In the genomic region with DNA sequence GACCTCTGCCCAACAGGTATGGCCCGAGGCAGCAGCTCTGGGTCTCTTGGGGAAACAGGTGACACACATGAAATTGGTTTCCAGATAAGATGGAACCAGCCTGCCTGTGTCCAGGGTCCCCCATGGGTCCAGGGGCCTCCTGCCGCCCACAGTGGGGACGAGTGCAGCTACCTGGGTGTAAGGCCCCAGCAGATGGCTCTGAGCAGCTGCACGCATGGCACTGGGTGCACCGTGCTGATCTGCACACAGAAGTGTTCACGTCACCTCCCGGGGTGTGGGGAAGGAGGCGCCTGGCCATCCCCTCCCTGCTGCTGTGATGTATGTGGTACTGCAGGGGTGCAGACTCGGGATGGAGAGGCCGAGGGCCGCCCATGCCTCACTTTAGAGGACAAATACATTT, we compare ENCODE assay signal across 18 cellular contexts.
DNase-seq lines count a peak whose midpoint lies in the region; TF ChIP-seq lines count a peak whose summit lies in the region.
"Had no signal": no experiment of that assay in that cellular context is flagged by ENCODE, and none has a peak within 500 bp of the region (broad histone marks: within the 10 kb centered on the region; RNA-seq: fewer than 3 reads in every experiment).

No MANE protein-coding gene starts in this region.

- no peak overlapping the region for H3K4me2 ChIP-seq in osteoblast (ENCODE audit: insufficient read depth, low read length)

- H3K36me3 Mint-ChIP-seq in chondrocyte (ENCODE audit: low read depth) = peaks cover 18% of the 10 kb centered on the region
- H3K36me3 Mint-ChIP-seq in activated CD4-positive, alpha-beta T cell treated with anti-CD3 and anti-CD28 coated beads, Interleukin-2, amount 10 ng/mL, durations not matched to agents 7 days and 5 days (ENCODE audit: low read depth) = peaks cover 2% of the 10 kb centered on the region
- H3K36me3 Mint-ChIP-seq: CD8-positive, alpha-beta T cell had no signal

- H3K4me1 Mint-ChIP-seq in chondrocyte (ENCODE audit: low read depth) = no peaks in the 10 kb centered on the region
- H3K4me1 Mint-ChIP-seq in activated CD4-positive, alpha-beta T cell treated with anti-CD3 and anti-CD28 coated beads, Interleukin-2, amount 10 ng/mL, durations not matched to agents 7 days and 5 days = no peaks in the 10 kb centered on the region
- H3K4me1 Mint-ChIP-seq: CD14-positive monocyte had no signal

- H3K4me3 ChIP-seq in osteoblast (ENCODE audit: insufficient read depth, low read length) = no peak overlapping the region
- H3K4me3 ChIP-seq: GM23248 had no signal

- CTCF ChIA-PET in activated CD4-positive, alpha-beta T cell treated with anti-CD3 and anti-CD28 coated beads, Interleukin-2, amount 10 ng/mL, durations not matched to agents 7 days and 5 days (lab: Charles Lee) = no interaction called here

- DNase-seq in D341Med (ENCODE audit: low spot score) = peak; percentile 24
- peak; percentile 71 for DNase-seq in NCI-H2171 treated with DMSO at 0.1 percent for 48 hours (lab: John Stamatoyannopoulos, UW)
- DNase-seq in chondrocyte (ENCODE audit: low spot score) = peak; percentile 88
- peak; percentile 34 for DNase-seq in osteoblast (ENCODE audit: insufficient read length, low spot score, missing footprints)
- no peak for DNase-seq in NK-92 (lab: John Stamatoyannopoulos, UW; ENCODE audit: unreplicated experiment)
- DNase-seq in activated CD4-positive, alpha-beta T cell treated with anti-CD3 and anti-CD28 coated beads, Interleukin-2, amount 10 ng/mL, durations not matched to agents 7 days and 5 days = no peak
- DNase-seq in dermis blood vessel endothelial cell = no peak
- DNase-seq in NOMO-1 treated with DMSO at 0.1 percent for 48 hours (lab: John Stamatoyannopoulos, UW; ENCODE audit: unreplicated experiment) = no peak
- DNase-seq: ACHN; BE2C; CD8-positive, alpha-beta T cell; COR-L47; DMS153; DMS79; GDM1; GM23248; HCEC 1CT had no signal

- H3K27ac ChIP-seq in osteoblast (ENCODE audit: low read depth, low read length) = no peak overlapping the region
- H3K27ac ChIP-seq: GM23248 had no signal

- H3K27ac Mint-ChIP-seq in chondrocyte (ENCODE audit: unreplicated experiment) = no peak overlapping the region
- H3K27ac Mint-ChIP-seq in activated CD4-positive, alpha-beta T cell treated with anti-CD3 and anti-CD28 coated beads, Interleukin-2, amount 10 ng/mL, durations not matched to agents 7 days and 5 days = no peak overlapping the region
- H3K27ac Mint-ChIP-seq: CD8-positive, alpha-beta T cell had no signal

- H3K9me3 Mint-ChIP-seq in chondrocyte (ENCODE audit: low read depth) = no peaks in the 10 kb centered on the region
- no peaks in the 10 kb centered on the region for H3K9me3 Mint-ChIP-seq in activated CD4-positive, alpha-beta T cell treated with anti-CD3 and anti-CD28 coated beads, Interleukin-2, amount 10 ng/mL, durations not matched to agents 7 days and 5 days
- H3K9me3 Mint-ChIP-seq: CD8-positive, alpha-beta T cell had no signal

- no peak overlapping the region for H2AFZ ChIP-seq in osteoblast (ENCODE audit: low read length)
- H2AFZ ChIP-seq: GM23248 had no signal

- no peaks in the 10 kb centered on the region for H3K79me2 ChIP-seq in osteoblast (ENCODE audit: insufficient read depth, low read length)

- POLR2A ChIA-PET in activated CD4-positive, alpha-beta T cell treated with anti-CD3 and anti-CD28 coated beads, Interleukin-2, amount 10 ng/mL, durations not matched to agents 7 days and 5 days (lab: Charles Lee) = interaction anchor here (0.6 kb wide), 1 partner anchor 48 kb away, joined by 3 read pairs; no protein-coding TSS in a partner anchor

- no peaks in the 10 kb centered on the region for H4K20me1 ChIP-seq in osteoblast (ENCODE audit: insufficient read depth, low read length)

- no peaks in the 10 kb centered on the region for H3K27me3 Mint-ChIP-seq in chondrocyte (ENCODE audit: low read depth)
- no peaks in the 10 kb centered on the region for H3K27me3 Mint-ChIP-seq in activated CD4-positive, alpha-beta T cell treated with anti-CD3 and anti-CD28 coated beads, Interleukin-2, amount 10 ng/mL, durations not matched to agents 7 days and 5 days

- TF ChIP-seq CTCF in chondrocyte (IDR thresholded peaks at IDR 0.05) (no peak), osteoblast (IDR thresholded peaks at IDR 0.05; ENCODE audit: extremely low read depth, low read depth, low read length) (no peak)

- no peaks in the 10 kb centered on the region for H3K27me3 ChIP-seq in osteoblast (ENCODE audit: insufficient read depth, low read length)
- H3K27me3 ChIP-seq: BE2C had no signal

- H3K4me3 Mint-ChIP-seq in chondrocyte (ENCODE audit: unreplicated experiment) = no peak overlapping the region
- H3K4me3 Mint-ChIP-seq in activated CD4-positive, alpha-beta T cell treated with anti-CD3 and anti-CD28 coated beads, Interleukin-2, amount 10 ng/mL, durations not matched to agents 7 days and 5 days = no peak overlapping the region
- H3K4me3 Mint-ChIP-seq: CD14-positive monocyte; CD8-positive, alpha-beta T cell had no signal

- no peaks in the 10 kb centered on the region for H3K4me1 ChIP-seq in osteoblast (ENCODE audit: insufficient read depth, low read length)
- H3K4me1 ChIP-seq: BE2C had no signal

- peaks cover 42% of the 10 kb centered on the region for H3K36me3 ChIP-seq in osteoblast (ENCODE audit: insufficient read depth, low read length)

- H3K9me3 ChIP-seq in osteoblast (ENCODE audit: low read depth, low read length) = no peaks in the 10 kb centered on the region
- H3K9me3 ChIP-seq: BE2C had no signal

Comparison
In these comparisons a context has a peak if more than half of its experiments do, and no peak if none do; other contexts are left out.
1. DNase-seq: peak in D341Med (single experiment), NCI-H2171 treated with DMSO at 0.1 percent for 48 hours (single experiment), chondrocyte (single experiment) and osteoblast (single experiment); none in NK-92 (single experiment), activated CD4-positive, alpha-beta T cell treated with anti-CD3 and anti-CD28 coated beads, Interleukin-2, amount 10 ng/mL, durations not matched to agents 7 days and 5 days (single experiment), dermis blood vessel endothelial cell (single experiment) and NOMO-1 treated with DMSO at 0.1 percent for 48 hours (single experiment).